29 cellular contexts compared by ENCODE assay signal in genomic region chr1:25682059-25682601, GRCh38.
"Had no signal": no experiment of that assay in that cellular context is flagged by ENCODE, and none has a peak within 500 bp of the region (broad histone marks: within the 10 kb centered on the region; RNA-seq: fewer than 3 reads in every experiment).

No MANE protein-coding gene starts in this region.

- H3K4me1 ChIP-seq: parathyroid adenoma had no signal

- H3K27me3 ChIP-seq: dorsolateral prefrontal cortex, gastrocnemius medialis, stomach, tibial nerve had no signal

- H3K27ac ChIP-seq: brain microvascular endothelial cell, coronary artery, gastrocnemius medialis, parathyroid adenoma, psoas muscle, stomach, tibial nerve had no signal

- H3K9me3 ChIP-seq: gastrocnemius medialis, psoas muscle, stomach, tibial nerve had no signal

- H3K36me3 Mint-ChIP-seq: mesothelial cell of epicardium; naive B cell; stimulated activated naive B cell treated with anti-CD40 and anti-IgM and Interleukin-4, amounts not matched to agents 10 μg/mL and 1 μg/mL and 100 μg/mL, for 72 hours had no signal

- H3K36me3 ChIP-seq: brain microvascular endothelial cell, gastrocnemius medialis, stomach, tibial nerve had no signal

- H3K4me3 Mint-ChIP-seq: activated CD4-positive, alpha-beta T cell treated with anti-CD3 and anti-CD28 coated beads for 36 hours; activated naive CD4-positive, alpha-beta T cell treated with anti-CD3 and anti-CD28 coated beads, Interleukin-2, amount 10 ng/mL, durations not matched to agents 7 days and 5 days; activated naive CD8-positive, alpha-beta T cell treated with anti-CD3 and anti-CD28 coated beads, Interleukin-2, amount 10 ng/mL, durations not matched to agents 7 days and 5 days; mesothelial cell of epicardium; naive B cell; neural crest cell; stimulated activated naive B cell treated with anti-CD40 and anti-IgM and Interleukin-4, amounts not matched to agents 10 μg/mL and 1 μg/mL and 100 μg/mL, for 72 hours; T-helper 2 cell treated with Interferon-gamma antibody and Interleukin-4, amounts not matched to agents 5 μg/mL and 100 μg/mL, for 36 hours had no signal

- H3K27ac Mint-ChIP-seq: activated CD4-positive, alpha-beta T cell treated with anti-CD3 and anti-CD28 coated beads for 36 hours; activated naive CD4-positive, alpha-beta T cell treated with anti-CD3 and anti-CD28 coated beads, Interleukin-2, amount 10 ng/mL, durations not matched to agents 7 days and 5 days; activated naive CD8-positive, alpha-beta T cell treated with anti-CD3 and anti-CD28 coated beads, Interleukin-2, amount 10 ng/mL, durations not matched to agents 7 days and 5 days; mesothelial cell of epicardium; stimulated activated naive B cell treated with anti-CD40 and anti-IgM and Interleukin-4, amounts not matched to agents 10 μg/mL and 1 μg/mL and 100 μg/mL, for 72 hours; T-helper 2 cell treated with Interferon-gamma antibody and Interleukin-4, amounts not matched to agents 5 μg/mL and 100 μg/mL, for 36 hours had no signal

- ATAC-seq: activated CD4-positive, alpha-beta T cell treated with anti-CD3 and anti-CD28 coated beads for 36 hours; left cardiac atrium; psoas muscle; stimulated activated naive B cell treated with anti-CD40 and anti-IgM and Interleukin-4, amounts not matched to agents 10 μg/mL and 1 μg/mL and 100 μg/mL, for 72 hours had no signal

- H3K9me3 Mint-ChIP-seq: activated naive CD4-positive, alpha-beta T cell treated with anti-CD3 and anti-CD28 coated beads, Interleukin-2, amount 10 ng/mL, durations not matched to agents 7 days and 5 days; activated naive CD8-positive, alpha-beta T cell treated with anti-CD3 and anti-CD28 coated beads, Interleukin-2, amount 10 ng/mL, durations not matched to agents 7 days and 5 days; naive B cell; neural crest cell; stimulated activated naive B cell treated with anti-CD40 and anti-IgM and Interleukin-4, amounts not matched to agents 10 μg/mL and 1 μg/mL and 100 μg/mL, for 72 hours; T-helper 2 cell treated with Interferon-gamma antibody and Interleukin-4, amounts not matched to agents 5 μg/mL and 100 μg/mL, for 36 hours had no signal

- H3K4me1 Mint-ChIP-seq: naive B cell had no signal

- H3K4me3 ChIP-seq: coronary artery, dorsolateral prefrontal cortex, gastrocnemius medialis, psoas muscle, smooth muscle cell, stomach, tibial nerve had no signal

- DNase-seq: activated CD4-positive, alpha-beta T cell treated with anti-CD3 and anti-CD28 coated beads for 36 hours; activated CD4-positive, alpha-beta T cell treated with anti-CD3 and anti-CD28 coated beads, Interleukin-2, amount 50 U/mL, for 4 hours; activated CD4-positive, CD25-positive, alpha-beta regulatory T cell; activated gamma-delta T cell; activated naive CD4-positive, alpha-beta T cell treated with anti-CD3 and anti-CD28 coated beads, Interleukin-2, amount 10 ng/mL, durations not matched to agents 7 days and 5 days; activated naive CD8-positive, alpha-beta T cell treated with anti-CD3 and anti-CD28 coated beads, Interleukin-2, amount 10 ng/mL, durations not matched to agents 7 days and 5 days; activated T-cell treated with anti-CD3 and anti-CD28 coated beads for 4 hours; amniotic stem cell; brain microvascular endothelial cell; dorsolateral prefrontal cortex; effector memory CD4-positive, alpha-beta T cell; gastrocnemius medialis; glutamatergic neuron; left cardiac atrium; naive B cell; occipital lobe; psoas muscle; stimulated activated CD4-positive, alpha-beta T cell treated with anti-CD3 and anti-CD28 coated beads, Interleukin-1b, Interleukin-23, amount 100 ng/mL, for 48 hours; stimulated activated CD4-positive, alpha-beta T cell treated with anti-CD3 and anti-CD28 coated beads, Interleukin-4, amount 100 ng/mL, for 4 hours; stimulated activated CD8-positive, alpha-beta memory T cell treated with anti-CD3 and anti-CD28 coated beads, Interleukin-4, amount 100 ng/mL, for 48 hours; stimulated activated naive B cell treated with anti-CD40 and anti-IgM and Interleukin-4, amounts not matched to agents 10 μg/mL and 1 μg/mL and 100 μg/mL, for 72 hours; stomach had no signal
